In genomic region chr2:119071476-119071875, GRCh38 we compare ENCODE assay signal across 19 cellular contexts.
DNase-seq lines count a peak whose midpoint lies in the region; ATAC-seq and TF ChIP-seq lines count a peak whose summit lies in the region.
"Had no signal": no experiment of that assay in that cellular context is flagged by ENCODE, and none has a peak within 500 bp of the region (broad histone marks: within the 10 kb centered on the region; RNA-seq: fewer than 3 reads in every experiment).

No MANE protein-coding gene starts in this region.

- H3K9me3 ChIP-seq in heart right ventricle (no peaks in the 10 kb centered on the region), left ventricle myocardium inferior (replicated peaks) (no peaks in the 10 kb centered on the region), endodermal cell (ENCODE audit: control insufficient read depth, low read length) (no peaks in the 10 kb centered on the region)
- H3K9me3 ChIP-seq: BLaER1 had no signal

- H3K9ac ChIP-seq in endodermal cell (ENCODE audit: extremely low read depth, low read length, poor library complexity, severe bottlenecking): no peak overlapping the region
- H3K9ac ChIP-seq: BLaER1, GM23248 had no signal

- H3K9me3 Mint-ChIP-seq in endodermal cell (no peaks in the 10 kb centered on the region), T-cell (no peaks in the 10 kb centered on the region)
- H3K9me3 Mint-ChIP-seq: CD8-positive, alpha-beta T cell; H9 had no signal

- POLR2A ChIA-PET in T-cell (lab: Charles Lee): no interaction called here

- no peak overlapping the region for H3K27ac Mint-ChIP-seq in endodermal cell
- H3K27ac Mint-ChIP-seq in T-cell: no peak overlapping the region
- H3K27ac Mint-ChIP-seq: B cell; CD4-positive, CD25-positive, alpha-beta regulatory T cell; CD8-positive, alpha-beta T cell; H9 had no signal

- intact Hi-C loops in heart right ventricle (cut with DNase I): no loop called here
- intact Hi-C loops in left ventricle myocardium inferior (cut with micrococcal nuclease): no loop called here

- H3K4me1 ChIP-seq in heart right ventricle (peaks cover 0 to 10% (median 0%) of the 10 kb centered on the region in 9 donors), left ventricle myocardium inferior (no peaks in the 10 kb centered on the region), endodermal cell (ENCODE audit: control insufficient read depth, insufficient read depth, low read length) (no peaks in the 10 kb centered on the region)
- H3K4me1 ChIP-seq: BLaER1 had no signal

- H3K4me3 Mint-ChIP-seq in endodermal cell (no peak overlapping the region), T-cell (no peak overlapping the region)
- H3K4me3 Mint-ChIP-seq: B cell; CD4-positive, CD25-positive, alpha-beta regulatory T cell; CD8-positive, alpha-beta T cell; H9 had no signal

- ATAC-seq in heart right ventricle (peak in 5 of 8 donors; percentile 42 to 77 (median 55)), left lobe of liver (no peak), T-cell (replicated peaks in 1 of 4) (no peak)
- ATAC-seq: CD8-positive, alpha-beta T cell; GM12878; HCT116 had no signal

- CTCF ChIA-PET in T-cell (lab: Charles Lee): interaction anchor here in 1 of 2 donors (0.6 kb wide), 1 partner anchor 93 kb away, joined by 3 read pairs; no protein-coding TSS in a partner anchor

- H3K27me3 ChIP-seq in heart right ventricle (peaks cover 0 to 14% (median 6%) of the 10 kb centered on the region in 7 donors), left ventricle myocardium inferior (ENCODE audit: low read depth) (peaks cover 50% of the 10 kb centered on the region), endodermal cell (ENCODE audit: control insufficient read depth, insufficient read depth, low read length, poor library complexity, severe bottlenecking) (no peaks in the 10 kb centered on the region)
- H3K27me3 ChIP-seq: BLaER1 had no signal

- no peak for DNase-seq in heart right ventricle
- DNase-seq in left ventricle myocardium inferior: no peak
- peak; percentile 12 for DNase-seq in endodermal cell
- peak; percentile 19 for DNase-seq in myocyte (ENCODE audit: low read depth)
- DNase-seq in left lobe of liver (ENCODE audit: low spot score): no peak
- DNase-seq in T-cell: no peak
- DNase-seq: CD4-positive, CD25-positive, alpha-beta regulatory T cell; CD8-positive, alpha-beta T cell; DMS 273 treated with DMSO at 0.1 percent for 48 hours; DMS79; EL; GDM1; GM23248; H9 had no signal

- H3K27ac ChIP-seq in heart right ventricle (no peak overlapping the region), left ventricle myocardium inferior (replicated peaks) (no peak overlapping the region), endodermal cell (ENCODE audit: low read depth, low read length) (no peak overlapping the region)
- H3K27ac ChIP-seq: BLaER1, C4-2B, GM23248 had no signal

- 39 to 49% methylated on average over 1 of the region's 1 CpG for WGBS in heart right ventricle, 2 donors
- WGBS in endodermal cell (ENCODE audit: insufficient coverage in 1 of 2, insufficient read length in 1 of 2), 2 experiments: 100% methylated on average over 1 of the region's 1 CpG; no CpG with 5 or more reads in 1 of the 2 experiments

- peaks cover 5% of the 10 kb centered on the region for H3K27me3 Mint-ChIP-seq in endodermal cell (ENCODE audit: insufficient read depth)
- H3K27me3 Mint-ChIP-seq in T-cell: peaks cover 3 to 13% of the 10 kb centered on the region in 2 donors

- no peak for TF ChIP-seq CTCF in heart right ventricle (IDR thresholded peaks at IDR 0.05)
- TF ChIP-seq CTCF in left ventricle myocardium inferior (IDR thresholded peaks at IDR 0.05; ENCODE audit: borderline replicate concordance): no peak
- no peak for TF ChIP-seq CTCF in endodermal cell (conservative IDR thresholded peaks at IDR 0.05)

- no peaks in the 10 kb centered on the region for H3K36me3 Mint-ChIP-seq in endodermal cell (ENCODE audit: low read depth)
- no peaks in the 10 kb centered on the region for H3K36me3 Mint-ChIP-seq in T-cell
- H3K36me3 Mint-ChIP-seq: CD4-positive, CD25-positive, alpha-beta regulatory T cell; CD8-positive, alpha-beta T cell had no signal

- H3K4me3 ChIP-seq in heart right ventricle (no peak overlapping the region), left ventricle myocardium inferior (no peak overlapping the region), endodermal cell (ENCODE audit: low read length) (no peak overlapping the region)
- H3K4me3 ChIP-seq: BLaER1, GM12878, GM23248 had no signal

- H3K36me3 ChIP-seq in heart right ventricle (no peaks in the 10 kb centered on the region), left ventricle myocardium inferior (no peaks in the 10 kb centered on the region), endodermal cell (ENCODE audit: control insufficient read depth, insufficient read depth, low read length) (no peaks in the 10 kb centered on the region)
- H3K36me3 ChIP-seq: BLaER1 had no signal

- H3K4me1 Mint-ChIP-seq in endodermal cell (no peaks in the 10 kb centered on the region), T-cell (no peaks in the 10 kb centered on the region)
- H3K4me1 Mint-ChIP-seq: B cell; CD4-positive, CD25-positive, alpha-beta regulatory T cell had no signal

Comparison
In these comparisons a context has a peak if more than half of its experiments do, and no peak if none do; other contexts are left out.
1. ATAC-seq: peak in heart right ventricle (5 of 8); none in left lobe of liver (single experiment) and T-cell (0 of 4).
2. DNase-seq: peak in endodermal cell (single experiment) and myocyte (single experiment); none in heart right ventricle (0 of 2), left ventricle myocardium inferior (single experiment), left lobe of liver (single experiment) and T-cell (0 of 34).